13 cellular contexts compared by ENCODE assay signal in the genomic region with DNA sequence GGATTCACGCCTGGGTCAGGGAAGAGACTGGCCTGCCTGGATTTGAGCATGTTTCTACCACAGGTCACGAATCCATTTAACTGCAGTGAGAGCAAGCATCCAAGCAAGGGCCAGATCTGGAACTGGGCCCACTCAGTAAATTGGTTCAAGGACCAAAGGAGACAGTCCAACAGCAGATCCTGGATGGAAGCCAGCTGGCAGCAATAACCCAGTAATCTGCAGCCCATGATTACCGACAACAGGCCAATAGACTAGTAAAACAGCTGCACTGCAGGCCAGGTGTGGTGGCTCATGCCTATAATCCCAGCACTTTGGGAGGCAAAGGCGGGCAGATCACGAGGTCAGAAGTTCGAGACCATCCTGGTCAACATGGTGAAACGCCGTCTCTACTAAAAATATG. TPM values are rescaled to one million over a fixed set of nuclear protein-coding genes. Genes with fewer than 3 reads are reported as not detected.
A peak's percentile ranks its signal among the peaks of the same experiment; 100 is the strongest.
DNase-seq lines count a peak whose midpoint lies in the region; ATAC-seq and TF ChIP-seq lines count a peak whose summit lies in the region.
"Had no signal": no experiment of that assay in that cellular context is flagged by ENCODE, and none has a peak within 500 bp of the region (broad histone marks: within the 10 kb centered on the region; RNA-seq: fewer than 3 reads in every experiment).

No MANE protein-coding gene starts in this region.

- in situ Hi-C loops in gastrocnemius medialis (cut with MboI; ENCODE audit: low sequenced_read_pairs in 4 of 4) = no loop called here

- peak; percentile 8 for DNase-seq in AG10803 (ENCODE audit: low read depth)
- DNase-seq in NCI-H1105 treated with DMSO at 0.1 percent for 48 hours (lab: John Stamatoyannopoulos, UW) = peak; percentile 97
- peak; percentile 41 for DNase-seq in astrocyte of the hippocampus (ENCODE audit: low read depth, low spot score)
- DNase-seq in iris pigment epithelial cell (ENCODE audit: low read depth) = peak; percentile 4
- no peak for DNase-seq in kidney glomerular epithelial cell (lab: John Stamatoyannopoulos, UW)
- no peak for DNase-seq in PC-3
- no peak for DNase-seq in NCI-H187 treated with DMSO at 0.1 percent for 48 hours (lab: John Stamatoyannopoulos, UW)
- no peak for DNase-seq in gastrocnemius medialis
- DNase-seq: activated effector memory CD4-positive, alpha-beta T cell treated with anti-CD3 and anti-CD28 coated beads, Interleukin-2, amount 50 U/mL, for 16 hours; naive B cell; SIG-M5 had no signal

- POLR2A ChIA-PET in PC-3 (lab: Charles Lee; ENCODE audit: unreplicated experiment) = no interaction called here

- no peak overlapping the region for H3K4me2 ChIP-seq in PC-3 (ENCODE audit: low read length)

- BruUV-seq in PC-3 (replicated peaks; lab: Mats Ljungman, UMichigan) = no TSS peak

- no peak overlapping the region for H3K9ac ChIP-seq in PC-3 (ENCODE audit: low read length)

- TF ChIP-seq POLR2A in gastrocnemius medialis (IDR thresholded peaks at IDR 0.05) = no peak

- H3K27me3 ChIP-seq in PC-3 (ENCODE audit: low read length) (no peaks in the 10 kb centered on the region), gastrocnemius medialis (no peaks in the 10 kb centered on the region)

- H3K9me3 ChIP-seq in PC-3 (ENCODE audit: low read length) (no peaks in the 10 kb centered on the region), gastrocnemius medialis (no peaks in the 10 kb centered on the region)

- H3K4me1 ChIP-seq in PC-3 (ENCODE audit: insufficient read depth, low read length) (no peaks in the 10 kb centered on the region), gastrocnemius medialis (no peaks in the 10 kb centered on the region)

- H3F3A ChIP-seq in PC-3 (ENCODE audit: low read length, unreplicated experiment) = no peaks in the 10 kb centered on the region

- TF ChIP-seq CTCF in AG10803 (conservative IDR thresholded peaks at IDR 0.05; ENCODE audit: low read length) = no peak
- no peak for TF ChIP-seq CTCF in PC-3 (conservative IDR thresholded peaks at IDR 0.05; ENCODE audit: low read depth, low read length)
- no peak for TF ChIP-seq CTCF in gastrocnemius medialis (IDR thresholded peaks at IDR 0.05 in 4 of 5, conservative IDR thresholded peaks at IDR 0.05 in 1 of 5)

- H2AFZ ChIP-seq in PC-3 (ENCODE audit: low read length) = no peak overlapping the region

- H4K20me1 ChIP-seq in PC-3 (ENCODE audit: low read length) = no peaks in the 10 kb centered on the region

- CTCF ChIA-PET in PC-3 (lab: Charles Lee) = no interaction called here

- H3K9me2 ChIP-seq in PC-3 (replicated peaks; ENCODE audit: low read length) = no peaks in the 10 kb centered on the region

- no peak for ATAC-seq in PC-3
- ATAC-seq in gastrocnemius medialis = no peak
- ATAC-seq: HCT116 had no signal

- no peaks in the 10 kb centered on the region for H3K79me2 ChIP-seq in PC-3 (ENCODE audit: low read length)

- intact Hi-C loops in PC-3 (cut with micrococcal nuclease) (no loop called here), gastrocnemius medialis (cut with DNase I; ENCODE audit: low total_unique reads) (no loop called here)

- H3K4me3 ChIP-seq in AG10803 (ENCODE audit: low read length) = no peak overlapping the region
- H3K4me3 ChIP-seq in PC-3 (ENCODE audit: low read length) = no peak overlapping the region
- H3K4me3 ChIP-seq in gastrocnemius medialis = no peak overlapping the region
- H3K4me3 ChIP-seq: coronary artery had no signal

- H3K36me3 ChIP-seq in PC-3 (ENCODE audit: low read depth, low read length) (no peaks in the 10 kb centered on the region), gastrocnemius medialis (no peaks in the 10 kb centered on the region)

- H3K27ac ChIP-seq in PC-3 (ENCODE audit: low read length) (no peak overlapping the region), gastrocnemius medialis (no peak overlapping the region)
- H3K27ac ChIP-seq: coronary artery had no signal

RNA-seq across cellular contexts. Expression of a gene that starts 11.8 kb away (rescaled TPM):
- total RNA-seq in PC-3 (2014; rRNA removed) = not detected in 2 replicates
- total RNA-seq in gastrocnemius medialis = not detected

RNA-seq across cellular contexts. Expression of a gene that starts 43.4 kb away (rescaled TPM):
- total RNA-seq in PC-3 (2014; rRNA removed) (29.0 and 31.8 TPM in 2 replicates), gastrocnemius medialis (10 to 100 TPM; 22.6 to 42.8 (median 30.4) TPM)

RNA-seq across cellular contexts. Expression of a gene that starts 53.5 kb away (rescaled TPM):
- total RNA-seq in PC-3 (2014; rRNA removed) (0.04 TPM in 1 of 2 replicates, not detected in the other), gastrocnemius medialis (under 1 TPM in 2 of 4 donors, not detected in 2; 0.24 to 0.42 TPM)

Comparison
In these comparisons a context has a peak if more than half of its experiments do, and no peak if none do; other contexts are left out.
1. DNase-seq: peak in AG10803 (single experiment), NCI-H1105 treated with DMSO at 0.1 percent for 48 hours (single experiment), astrocyte of the hippocampus (single experiment) and iris pigment epithelial cell (single experiment); none in kidney glomerular epithelial cell (single experiment), PC-3 (single experiment), NCI-H187 treated with DMSO at 0.1 percent for 48 hours (single experiment) and gastrocnemius medialis (0 of 2).